In genomic region chr9:95383198-95383673, GRCh38 we compare ENCODE assay signal across 14 cellular contexts.
DNase-seq lines count a peak whose midpoint lies in the region; ATAC-seq and TF ChIP-seq lines count a peak whose summit lies in the region.
"Had no signal": no experiment of that assay in that cellular context is flagged by ENCODE, and none has a peak within 500 bp of the region (broad histone marks: within the 10 kb centered on the region; RNA-seq: fewer than 3 reads in every experiment).

No MANE protein-coding gene starts in this region.

- H2AK5ac ChIP-seq in mesenchymal stem cell (ENCODE audit: low read length, severe bottlenecking): no peak overlapping the region

- H3K27ac Mint-ChIP-seq in natural killer cell: no peak overlapping the region

- H3K4me3 ChIP-seq in mesenchymal stem cell (ENCODE audit: insufficient read depth in 1 of 2, low read depth in 1 of 2, low read length in 2 of 2) (no peak overlapping the region), tibial nerve (no peak overlapping the region)
- H3K4me3 ChIP-seq: transverse colon had no signal

- H3K4me2 ChIP-seq in mesenchymal stem cell (ENCODE audit: low read length, poor library complexity, severe bottlenecking): no peak overlapping the region

- no peaks in the 10 kb centered on the region for H3K36me3 ChIP-seq in mesenchymal stem cell (ENCODE audit: control insufficient read depth in 1 of 2, insufficient read depth in 2 of 2, low read depth in 1 of 2, low read length in 2 of 2)
- H3K36me3 ChIP-seq in tibial nerve: no peaks in the 10 kb centered on the region
- H3K36me3 ChIP-seq: transverse colon had no signal

- no peak overlapping the region for H3K9ac ChIP-seq in mesenchymal stem cell (ENCODE audit: low read length)

- no peak overlapping the region for H2AFZ ChIP-seq in mesenchymal stem cell (ENCODE audit: low read depth, low read length)

- H2BK120ac ChIP-seq in mesenchymal stem cell (ENCODE audit: low read depth, low read length): no peak overlapping the region

- in situ Hi-C loops in Caki2 (cut with HindIII; ENCODE audit: low pct_unique_long_range_greater_than_20kb, low sequenced_read_pairs): no loop called here

- no peak for TF ChIP-seq POLR2A in tibial nerve (IDR thresholded peaks at IDR 0.05)

- H3K18ac ChIP-seq in mesenchymal stem cell (ENCODE audit: low read depth in 1 of 2, low read length in 2 of 2): peak overlapping the region in 1 of 2 experiments; percentile 37

- no peak overlapping the region for H2BK12ac ChIP-seq in mesenchymal stem cell (ENCODE audit: low read length in 2 of 2)

- intact Hi-C loops in natural killer cell (cut with micrococcal nuclease): no loop called here

- no peaks in the 10 kb centered on the region for H3K36me3 Mint-ChIP-seq in natural killer cell

- H3K27me3 ChIP-seq in mesenchymal stem cell (ENCODE audit: control insufficient read depth in 1 of 2, insufficient read depth in 1 of 2, low read length in 2 of 2) (peaks cover 0 to 20% of the 10 kb centered on the region in 2 experiments), tibial nerve (no peaks in the 10 kb centered on the region)
- H3K27me3 ChIP-seq: transverse colon had no signal

- no peak for TF ChIP-seq CTCF in natural killer cell (IDR thresholded peaks at IDR 0.05)
- no peak for TF ChIP-seq CTCF in tibial nerve (IDR thresholded peaks at IDR 0.05)

- ATAC-seq in HG03175 (IDR thresholded peaks at IDR 0.05; ENCODE audit: unreplicated experiment) (no peak), natural killer cell (no peak)

- peaks cover 36 to 53% of the 10 kb centered on the region in 2 donors for H3K27me3 Mint-ChIP-seq in natural killer cell (ENCODE audit: low read depth in 2 of 2)

- TF ChIP-seq EP300 in tibial nerve (IDR thresholded peaks at IDR 0.05): no peak

- H3K27ac ChIP-seq in mesenchymal stem cell (ENCODE audit: low read length, poor library complexity, severe bottlenecking) (peak overlapping the region; percentile 19), tibial nerve (no peak overlapping the region)
- H3K27ac ChIP-seq: transverse colon had no signal

- H3K4me3 Mint-ChIP-seq in natural killer cell: no peak overlapping the region

- no peak overlapping the region for H3K14ac ChIP-seq in mesenchymal stem cell (ENCODE audit: low read length in 2 of 2)

- under 1% methylated on average over 6 of the region's 7 CpGs for WGBS in mesenchymal stem cell
- WGBS in tibial nerve, 2 donors: 59 to 60% methylated on average over 7 of the region's 7 CpGs

- H4K8ac ChIP-seq in mesenchymal stem cell (ENCODE audit: low read length): peak overlapping the region; percentile 32

- H3K79me1 ChIP-seq in mesenchymal stem cell (replicated peaks; ENCODE audit: low read length, poor library complexity, severe bottlenecking): no peaks in the 10 kb centered on the region

- H3K4me1 ChIP-seq in mesenchymal stem cell (ENCODE audit: control insufficient read depth, insufficient read depth, low read depth, low read length) (peaks cover 6% of the 10 kb centered on the region), tibial nerve (peaks cover 0 to 5% (median 0%) of the 10 kb centered on the region in 4 donors)
- H3K4me1 ChIP-seq: transverse colon had no signal

- no peaks in the 10 kb centered on the region for H3K4me1 Mint-ChIP-seq in natural killer cell

- DNase-seq in Caki2 (ENCODE audit: low read depth) (peak; percentile 81), LoVo (ENCODE audit: low spot score) (peak; percentile 83), astrocyte of the hippocampus (ENCODE audit: low read depth, low spot score) (peak; percentile 84), mesenchymal stem cell (peak; percentile 78), natural killer cell (no peak), T-helper 9 cell (no peak), tibial nerve (ENCODE audit: low spot score in 2 of 2) (no peak)
- DNase-seq: activated CD4-positive, CD25-positive, alpha-beta regulatory T cell treated with anti-CD3 and anti-CD28 coated beads, Interleukin-2, amount 50 U/mL, for 72 hours; hypothalamus; KG1; NCI-H2107; RPMI8226; transverse colon had no signal

- H3K9me3 Mint-ChIP-seq in natural killer cell: no peaks in the 10 kb centered on the region

- no peak overlapping the region for H2BK5ac ChIP-seq in mesenchymal stem cell (ENCODE audit: low read depth, low read length, poor library complexity, severe bottlenecking)

- H3K23ac ChIP-seq in mesenchymal stem cell (ENCODE audit: low read length in 2 of 2): no peak overlapping the region

- no peak overlapping the region for H4K91ac ChIP-seq in mesenchymal stem cell (ENCODE audit: low read length)

- no peak overlapping the region for H2BK15ac ChIP-seq in mesenchymal stem cell (ENCODE audit: low read depth, poor library complexity, severe bottlenecking)

- H3K4ac ChIP-seq in mesenchymal stem cell (ENCODE audit: low read depth in 1 of 2, low read length in 2 of 2): no peak overlapping the region

- no peaks in the 10 kb centered on the region for H3K9me3 ChIP-seq in mesenchymal stem cell (ENCODE audit: control insufficient read depth, low read length)
- no peaks in the 10 kb centered on the region for H3K9me3 ChIP-seq in tibial nerve
- H3K9me3 ChIP-seq: transverse colon had no signal

Comparison
In these comparisons a context has a peak if more than half of its experiments do, and no peak if none do; other contexts are left out.
1. DNase-seq: peak in Caki2 (single experiment), LoVo (single experiment), astrocyte of the hippocampus (single experiment) and mesenchymal stem cell (single experiment); none in natural killer cell (single experiment), T-helper 9 cell (single experiment) and tibial nerve (0 of 2).